2 cellular contexts compared by ENCODE assay signal in genomic region chr4:150722908-150723362, GRCh38.
A peak's percentile ranks its signal among the peaks of the same experiment; 100 is the strongest.
TF ChIP-seq lines count a peak whose summit lies in the region.

No MANE protein-coding gene starts in this region.

TF ChIP-seq in HEK293, 187 proteins besides CTCF, POLR2A, EP300 and RAD21 (continued from another document and continues in another):
- TF ChIP-seq TRIM28 (IDR thresholded peaks at IDR 0.05; ENCODE audit: borderline replicate concordance, low read length) = no peak
- no peak for TF ChIP-seq KLF8 (tag by site-specific recombination; IDR thresholded peaks at IDR 0.05)
- no peak for TF ChIP-seq ZNF184 (tag by site-specific recombination; IDR thresholded peaks at IDR 0.05)
- TF ChIP-seq ZNF677 (tag by site-specific recombination; IDR thresholded peaks at IDR 0.05) = no peak
- TF ChIP-seq, protein P1, sequence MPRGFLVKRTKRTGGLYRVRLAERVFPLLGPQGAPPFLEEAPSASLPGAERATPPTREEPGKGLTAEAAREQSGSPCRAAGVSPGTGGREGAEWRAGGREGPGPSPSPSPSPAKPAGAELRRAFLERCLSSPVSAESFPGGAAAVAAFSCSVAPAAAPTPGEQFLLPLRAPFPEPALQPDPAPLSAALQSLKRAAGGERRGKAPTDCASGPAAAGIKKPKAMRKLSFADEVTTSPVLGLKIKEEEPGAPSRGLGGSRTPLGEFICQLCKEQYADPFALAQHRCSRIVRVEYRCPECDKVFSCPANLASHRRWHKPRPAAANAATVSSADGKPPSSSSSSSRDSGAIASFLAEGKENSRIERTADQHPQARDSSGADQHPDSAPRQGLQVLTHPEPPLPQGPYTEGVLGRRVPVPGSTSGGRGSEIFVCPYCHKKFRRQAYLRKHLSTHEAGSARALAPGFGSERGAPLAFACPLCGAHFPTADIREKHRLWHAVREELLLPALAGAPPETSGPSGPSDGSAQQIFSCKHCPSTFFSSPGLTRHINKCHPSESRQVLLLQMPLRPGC (tag by site-specific recombination; IDR thresholded peaks at IDR 0.05) = no peak
- TF ChIP-seq ZNF629 (tag by site-specific recombination; IDR thresholded peaks at IDR 0.05) = no peak
- TF ChIP-seq ZNF791 (tag by site-specific recombination; IDR thresholded peaks at IDR 0.05) = no peak
- TF ChIP-seq ZNF449 (tag by site-specific recombination; IDR thresholded peaks at IDR 0.05) = peak; percentile 40; the same call in 1 of the 2 replicates
- no peak for TF ChIP-seq ZNF670 (tag by site-specific recombination; IDR thresholded peaks at IDR 0.05; ENCODE audit: low read depth)
- TF ChIP-seq ZNF169 (tag by site-specific recombination; IDR thresholded peaks at IDR 0.05) = no peak
- peak; percentile 63; the same call in 1 of the 2 replicates for TF ChIP-seq MZF1 (tag by site-specific recombination; IDR thresholded peaks at IDR 0.05; ENCODE audit: borderline replicate concordance)
- TF ChIP-seq IKZF3 (tag by site-specific recombination; IDR thresholded peaks at IDR 0.05) = no peak
- peak; percentile 80; the same call in 1 of the 2 replicates for TF ChIP-seq BCL6B (tag by site-specific recombination; IDR thresholded peaks at IDR 0.05)
- TF ChIP-seq KLF1 (tag by site-specific recombination; IDR thresholded peaks at IDR 0.05) = no peak
- no peak for TF ChIP-seq KLF17 (tag by site-specific recombination; IDR thresholded peaks at IDR 0.05)
- TF ChIP-seq ZBTB20 (tag by site-specific recombination; IDR thresholded peaks at IDR 0.05) = no peak
- TF ChIP-seq, protein P2, sequence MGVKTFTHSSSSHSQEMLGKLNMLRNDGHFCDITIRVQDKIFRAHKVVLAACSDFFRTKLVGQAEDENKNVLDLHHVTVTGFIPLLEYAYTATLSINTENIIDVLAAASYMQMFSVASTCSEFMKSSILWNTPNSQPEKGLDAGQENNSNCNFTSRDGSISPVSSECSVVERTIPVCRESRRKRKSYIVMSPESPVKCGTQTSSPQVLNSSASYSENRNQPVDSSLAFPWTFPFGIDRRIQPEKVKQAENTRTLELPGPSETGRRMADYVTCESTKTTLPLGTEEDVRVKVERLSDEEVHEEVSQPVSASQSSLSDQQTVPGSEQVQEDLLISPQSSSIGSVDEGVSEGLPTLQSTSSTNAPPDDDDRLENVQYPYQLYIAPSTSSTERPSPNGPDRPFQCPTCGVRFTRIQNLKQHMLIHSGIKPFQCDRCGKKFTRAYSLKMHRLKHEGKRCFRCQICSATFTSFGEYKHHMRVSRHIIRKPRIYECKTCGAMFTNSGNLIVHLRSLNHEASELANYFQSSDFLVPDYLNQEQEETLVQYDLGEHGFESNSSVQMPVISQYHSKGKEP (tag by site-specific recombination; IDR thresholded peaks at IDR 0.05) = peak; percentile 57
- TF ChIP-seq, protein P3, sequence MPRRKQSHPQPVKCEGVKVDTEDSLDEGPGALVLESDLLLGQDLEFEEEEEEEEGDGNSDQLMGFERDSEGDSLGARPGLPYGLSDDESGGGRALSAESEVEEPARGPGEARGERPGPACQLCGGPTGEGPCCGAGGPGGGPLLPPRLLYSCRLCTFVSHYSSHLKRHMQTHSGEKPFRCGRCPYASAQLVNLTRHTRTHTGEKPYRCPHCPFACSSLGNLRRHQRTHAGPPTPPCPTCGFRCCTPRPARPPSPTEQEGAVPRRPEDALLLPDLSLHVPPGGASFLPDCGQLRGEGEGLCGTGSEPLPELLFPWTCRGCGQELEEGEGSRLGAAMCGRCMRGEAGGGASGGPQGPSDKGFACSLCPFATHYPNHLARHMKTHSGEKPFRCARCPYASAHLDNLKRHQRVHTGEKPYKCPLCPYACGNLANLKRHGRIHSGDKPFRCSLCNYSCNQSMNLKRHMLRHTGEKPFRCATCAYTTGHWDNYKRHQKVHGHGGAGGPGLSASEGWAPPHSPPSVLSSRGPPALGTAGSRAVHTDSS (tag by site-specific recombination; IDR thresholded peaks at IDR 0.05) = no peak
- no peak for TF ChIP-seq ZNF202 (tag by site-specific recombination; IDR thresholded peaks at IDR 0.05; ENCODE audit: borderline replicate concordance)
- TF ChIP-seq ZNF10 (tag by site-specific recombination; IDR thresholded peaks at IDR 0.05) = no peak
- TF ChIP-seq ZBTB48 (tag by site-specific recombination; IDR thresholded peaks at IDR 0.05) = peak; percentile 68; the same call in 1 of the 2 replicates

TF ChIP-seq in K562, 482 proteins besides CTCF, POLR2A, EP300 and RAD21 (continued from another document):
- TF ChIP-seq, protein P4, sequence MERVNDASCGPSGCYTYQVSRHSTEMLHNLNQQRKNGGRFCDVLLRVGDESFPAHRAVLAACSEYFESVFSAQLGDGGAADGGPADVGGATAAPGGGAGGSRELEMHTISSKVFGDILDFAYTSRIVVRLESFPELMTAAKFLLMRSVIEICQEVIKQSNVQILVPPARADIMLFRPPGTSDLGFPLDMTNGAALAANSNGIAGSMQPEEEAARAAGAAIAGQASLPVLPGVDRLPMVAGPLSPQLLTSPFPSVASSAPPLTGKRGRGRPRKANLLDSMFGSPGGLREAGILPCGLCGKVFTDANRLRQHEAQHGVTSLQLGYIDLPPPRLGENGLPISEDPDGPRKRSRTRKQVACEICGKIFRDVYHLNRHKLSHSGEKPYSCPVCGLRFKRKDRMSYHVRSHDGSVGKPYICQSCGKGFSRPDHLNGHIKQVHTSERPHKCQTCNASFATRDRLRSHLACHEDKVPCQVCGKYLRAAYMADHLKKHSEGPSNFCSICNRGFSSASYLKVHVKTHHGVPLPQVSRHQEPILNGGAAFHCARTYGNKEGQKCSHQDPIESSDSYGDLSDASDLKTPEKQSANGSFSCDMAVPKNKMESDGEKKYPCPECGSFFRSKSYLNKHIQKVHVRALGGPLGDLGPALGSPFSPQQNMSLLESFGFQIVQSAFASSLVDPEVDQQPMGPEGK (CRISPR knock-in tag; IDR thresholded peaks at IDR 0.05; ENCODE audit: borderline replicate concordance) = no peak
- no peak for TF ChIP-seq HDAC2 (IDR thresholded peaks at IDR 0.05)
- no peak for TF ChIP-seq NCOA1 (IDR thresholded peaks at IDR 0.05; ENCODE audit: low read depth)
- TF ChIP-seq, protein P5, sequence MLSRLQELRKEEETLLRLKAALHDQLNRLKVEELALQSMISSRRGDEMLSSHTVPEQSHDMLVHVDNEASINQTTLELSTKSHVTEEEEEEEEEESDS (CRISPR knock-in tag; IDR thresholded peaks at IDR 0.05) = no peak
- TF ChIP-seq MTA2 (IDR thresholded peaks at IDR 0.05; ENCODE audit: low read depth) = no peak
